19 cellular contexts compared by ENCODE assay signal in genomic region chr12:17215754-17216153, GRCh38.
DNase-seq lines count a peak whose midpoint lies in the region; ATAC-seq, FAIRE-seq and TF ChIP-seq lines count a peak whose summit lies in the region.
"Had no signal": no experiment of that assay in that cellular context is flagged by ENCODE, and none has a peak within 500 bp of the region (broad histone marks: within the 10 kb centered on the region; RNA-seq: fewer than 3 reads in every experiment).

No MANE protein-coding gene starts in this region.

- peaks cover 12% of the 10 kb centered on the region for H3K9me3 Mint-ChIP-seq in activated CD8-positive, alpha-beta T cell treated with anti-CD3 and anti-CD28 coated beads, Interleukin-2, amount 10 ng/mL, durations not matched to agents 7 days and 5 days (ENCODE audit: insufficient read depth)
- H3K9me3 Mint-ChIP-seq: activated T-helper 1 cell treated with anti-CD3 and anti-CD28 coated beads, Interleukin-12 subunit alpha, Interleukin-12 subunit beta, Interleukin-2, Interleukin-4 antibody, amounts not matched to agents 30 ng/mL and 10 ng/mL and 1 ng/mL, durations not matched to agents 14 hours and 24 hours and 36 hours; stimulated activated naive CD8-positive, alpha-beta T cell treated with anti-CD3 and anti-CD28 coated beads, Interleukin-15, Interleukin-2, amounts not matched to agents 100 ng/mL and 50 ng/mL, for 24 hours had no signal

- H3K9ac ChIP-seq in HCT116 (ENCODE audit: low read length) (no peak overlapping the region), PC-3 (ENCODE audit: low read length) (no peak overlapping the region)

- ATAC-seq in HCT116 (peak; percentile 54; the same call in 1 of the 2 replicates), PC-3 (no peak), GM18858 (IDR thresholded peaks at IDR 0.05; ENCODE audit: unreplicated experiment) (no peak)
- no peak for ATAC-seq in activated CD8-positive, alpha-beta T cell treated with anti-CD3 and anti-CD28 coated beads, Interleukin-2, amount 10 ng/mL, durations not matched to agents 7 days and 5 days
- ATAC-seq: activated CD8-positive, alpha-beta T cell treated with anti-CD3 and anti-CD28 coated beads for 36 hours; gastrocnemius medialis; naive thymus-derived CD4-positive, alpha-beta T cell had no signal

- peak; percentile 85 for DNase-seq in A673 (ENCODE audit: low spot score)
- peak; percentile 0 for DNase-seq in HCT116 (ENCODE audit: low read depth, low spot score)
- DNase-seq in PC-3: peak; percentile 38
- DNase-seq in iPS-NIHi7 (ENCODE audit: extremely low spot score): peak; percentile 17
- no peak for DNase-seq in activated CD8-positive, alpha-beta T cell treated with anti-CD3 and anti-CD28 coated beads, Interleukin-2, amount 10 ng/mL, durations not matched to agents 7 days and 5 days
- no peak for DNase-seq in PC-9
- DNase-seq in HTR-8/SVneo (ENCODE audit: insufficient read length, low spot score): no peak
- DNase-seq: activated CD8-positive, alpha-beta T cell treated with anti-CD3 and anti-CD28 coated beads for 36 hours; amygdala; DMS153; gastrocnemius medialis; MG63; naive thymus-derived CD4-positive, alpha-beta T cell had no signal

- no peaks in the 10 kb centered on the region for H3K4me1 Mint-ChIP-seq in activated CD8-positive, alpha-beta T cell treated with anti-CD3 and anti-CD28 coated beads, Interleukin-2, amount 10 ng/mL, durations not matched to agents 7 days and 5 days (ENCODE audit: low read depth)
- H3K4me1 Mint-ChIP-seq: B cell; naive thymus-derived CD4-positive, alpha-beta T cell had no signal

- H3F3A ChIP-seq in PC-3 (ENCODE audit: low read length, unreplicated experiment) (no peaks in the 10 kb centered on the region), PC-9 (ENCODE audit: insufficient read depth, low read depth) (no peaks in the 10 kb centered on the region)

- H3K9me3 ChIP-seq in A673 (ENCODE audit: low read depth, low read length, poor library complexity, severe bottlenecking) (no peaks in the 10 kb centered on the region), HCT116 (ENCODE audit: control insufficient read depth in 1 of 2, insufficient read depth in 1 of 2, low read depth in 1 of 2, low read length in 2 of 2) (no peaks in the 10 kb centered on the region), PC-3 (ENCODE audit: low read length) (no peaks in the 10 kb centered on the region), PC-9 (ENCODE audit: insufficient read depth, low read depth) (no peaks in the 10 kb centered on the region)
- H3K9me3 ChIP-seq: gastrocnemius medialis, MG63, vagina had no signal

- peak overlapping the region; percentile 19 for H3K4me3 ChIP-seq in A673 (ENCODE audit: low read depth, low read length, poor library complexity, severe bottlenecking)
- H3K4me3 ChIP-seq in HCT116 (replicated peaks in 1 of 2; ENCODE audit: low read depth in 1 of 2, low read length in 2 of 2): no peak overlapping the region
- no peak overlapping the region for H3K4me3 ChIP-seq in PC-3 (ENCODE audit: low read length)
- no peak overlapping the region for H3K4me3 ChIP-seq in PC-9
- H3K4me3 ChIP-seq: gastrocnemius medialis, MG63, vagina had no signal

- H3K4me1 ChIP-seq in A673 (ENCODE audit: insufficient read depth, low read length, poor library complexity, severe bottlenecking) (peaks cover 22% of the 10 kb centered on the region), HCT116 (ENCODE audit: control insufficient read depth in 1 of 2, insufficient read depth in 2 of 2, low read length in 2 of 2) (no peaks in the 10 kb centered on the region), PC-3 (ENCODE audit: insufficient read depth, low read length) (no peaks in the 10 kb centered on the region), PC-9 (replicated peaks; ENCODE audit: insufficient read depth) (no peaks in the 10 kb centered on the region)
- H3K4me1 ChIP-seq: gastrocnemius medialis, vagina had no signal

- no peak for TF ChIP-seq POLR2A in HCT116 (IDR thresholded peaks at IDR 0.05; ENCODE audit: borderline replicate concordance, extremely low read depth, insufficient read depth, insufficient read length)

- CTCF ChIA-PET in A673 (lab: Charles Lee): no interaction called here
- CTCF ChIA-PET in HCT116 (lab: Charles Lee): no interaction called here
- CTCF ChIA-PET in PC-3 (lab: Charles Lee): no interaction called here
- CTCF ChIA-PET in activated CD8-positive, alpha-beta T cell treated with anti-CD3 and anti-CD28 coated beads, Interleukin-2, amount 10 ng/mL, durations not matched to agents 7 days and 5 days (lab: Charles Lee): no interaction called here
- CTCF ChIA-PET in PC-9 (lab: Charles Lee): interaction anchor here (1.1 kb wide), 1 partner anchor 830 kb away, joined by 3 read pairs; no protein-coding TSS in a partner anchor

- H3K4me2 ChIP-seq in HCT116 (ENCODE audit: low read length) (no peak overlapping the region), PC-3 (ENCODE audit: low read length) (no peak overlapping the region), PC-9 (no peak overlapping the region)

- no peaks in the 10 kb centered on the region for H3K27me3 Mint-ChIP-seq in activated CD8-positive, alpha-beta T cell treated with anti-CD3 and anti-CD28 coated beads, Interleukin-2, amount 10 ng/mL, durations not matched to agents 7 days and 5 days (ENCODE audit: low read depth)
- H3K27me3 Mint-ChIP-seq: activated CD8-positive, alpha-beta T cell treated with anti-CD3 and anti-CD28 coated beads for 36 hours; B cell; naive thymus-derived CD4-positive, alpha-beta T cell; stimulated activated naive CD8-positive, alpha-beta T cell treated with anti-CD3 and anti-CD28 coated beads, Interleukin-15, Interleukin-2, amounts not matched to agents 100 ng/mL and 50 ng/mL, for 24 hours had no signal

- H3K79me2 ChIP-seq in HCT116 (ENCODE audit: insufficient read depth, low read length): no peaks in the 10 kb centered on the region
- no peaks in the 10 kb centered on the region for H3K79me2 ChIP-seq in PC-3 (ENCODE audit: low read length)
- no peaks in the 10 kb centered on the region for H3K79me2 ChIP-seq in PC-9 (ENCODE audit: low read depth)

- TF ChIP-seq RAD21 in HCT116 (IDR thresholded peaks at IDR 0.05; ENCODE audit: low read depth): peak; percentile 24; the same call in 1 of the 2 replicates

- no peaks in the 10 kb centered on the region for H3K36me3 ChIP-seq in A673 (ENCODE audit: insufficient read depth, low read length, poor library complexity, severe bottlenecking)
- H3K36me3 ChIP-seq in HCT116 (ENCODE audit: control insufficient read depth in 1 of 2, insufficient read depth in 2 of 2, low read length in 2 of 2): no peaks in the 10 kb centered on the region
- H3K36me3 ChIP-seq in PC-3 (ENCODE audit: low read depth, low read length): no peaks in the 10 kb centered on the region
- no peaks in the 10 kb centered on the region for H3K36me3 ChIP-seq in PC-9 (ENCODE audit: low read depth)
- H3K36me3 ChIP-seq: gastrocnemius medialis, MG63, vagina had no signal

- no peak overlapping the region for H3K4me3 Mint-ChIP-seq in activated CD8-positive, alpha-beta T cell treated with anti-CD3 and anti-CD28 coated beads, Interleukin-2, amount 10 ng/mL, durations not matched to agents 7 days and 5 days
- H3K4me3 Mint-ChIP-seq: activated CD8-positive, alpha-beta T cell treated with anti-CD3 and anti-CD28 coated beads for 36 hours; activated T-helper 1 cell treated with anti-CD3 and anti-CD28 coated beads, Interleukin-12 subunit alpha, Interleukin-12 subunit beta, Interleukin-2, Interleukin-4 antibody, amounts not matched to agents 30 ng/mL and 10 ng/mL and 1 ng/mL, durations not matched to agents 14 hours and 24 hours and 36 hours; B cell; naive thymus-derived CD4-positive, alpha-beta T cell; stimulated activated naive CD8-positive, alpha-beta T cell treated with anti-CD3 and anti-CD28 coated beads, Interleukin-15, Interleukin-2, amounts not matched to agents 100 ng/mL and 50 ng/mL, for 24 hours had no signal

- H3K36me3 Mint-ChIP-seq in activated CD8-positive, alpha-beta T cell treated with anti-CD3 and anti-CD28 coated beads, Interleukin-2, amount 10 ng/mL, durations not matched to agents 7 days and 5 days (ENCODE audit: low read depth): no peaks in the 10 kb centered on the region
- H3K36me3 Mint-ChIP-seq: naive thymus-derived CD4-positive, alpha-beta T cell had no signal

- H3K27ac ChIP-seq in A673 (ENCODE audit: low read depth, low read length, poor library complexity, severe bottlenecking) (peak overlapping the region; percentile 51), HCT116 (ENCODE audit: low read depth, low read length) (no peak overlapping the region), PC-3 (ENCODE audit: low read length) (no peak overlapping the region), PC-9 (no peak overlapping the region)
- H3K27ac ChIP-seq: gastrocnemius medialis, vagina had no signal

- H3K27ac Mint-ChIP-seq in activated CD8-positive, alpha-beta T cell treated with anti-CD3 and anti-CD28 coated beads, Interleukin-2, amount 10 ng/mL, durations not matched to agents 7 days and 5 days: no peak overlapping the region
- H3K27ac Mint-ChIP-seq: activated CD8-positive, alpha-beta T cell treated with anti-CD3 and anti-CD28 coated beads for 36 hours; activated T-helper 1 cell treated with anti-CD3 and anti-CD28 coated beads, Interleukin-12 subunit alpha, Interleukin-12 subunit beta, Interleukin-2, Interleukin-4 antibody, amounts not matched to agents 30 ng/mL and 10 ng/mL and 1 ng/mL, durations not matched to agents 14 hours and 24 hours and 36 hours; B cell; naive thymus-derived CD4-positive, alpha-beta T cell; stimulated activated naive CD8-positive, alpha-beta T cell treated with anti-CD3 and anti-CD28 coated beads, Interleukin-15, Interleukin-2, amounts not matched to agents 100 ng/mL and 50 ng/mL, for 24 hours had no signal

- POLR2A ChIA-PET in A673 (lab: Charles Lee; ENCODE audit: low non-redundant PET) (no interaction called here), HCT116 (lab: Charles Lee) (no interaction called here), PC-3 (lab: Charles Lee; ENCODE audit: unreplicated experiment) (no interaction called here), PC-9 (lab: Charles Lee; ENCODE audit: unreplicated experiment) (no interaction called here)
- POLR2A ChIA-PET in activated CD8-positive, alpha-beta T cell treated with anti-CD3 and anti-CD28 coated beads, Interleukin-2, amount 10 ng/mL, durations not matched to agents 7 days and 5 days (lab: Charles Lee): no interaction called here

- H2AFZ ChIP-seq in HCT116 (ENCODE audit: low read depth, low read length, poor library complexity, severe bottlenecking): no peak overlapping the region
- no peak overlapping the region for H2AFZ ChIP-seq in PC-3 (ENCODE audit: low read length)
- no peak overlapping the region for H2AFZ ChIP-seq in PC-9

- peak; percentile 59 for TF ChIP-seq CTCF in A673 (conservative IDR thresholded peaks at IDR 0.05; ENCODE audit: low read depth, low read length)
- TF ChIP-seq CTCF in HCT116 (IDR thresholded peaks at IDR 0.05 in 2 of 3, conservative IDR thresholded peaks at IDR 0.05 in 1 of 3; ENCODE audit: borderline replicate concordance in 1 of 3, insufficient read depth in 1 of 3, low read depth in 2 of 3, low read length in 2 of 3): peak in 2 of 3 experiments; percentile 12 to 16; a peak in 1 of 6 replicates
- TF ChIP-seq CTCF in PC-3 (conservative IDR thresholded peaks at IDR 0.05; ENCODE audit: low read depth, low read length): peak; percentile 52
- no peak for TF ChIP-seq CTCF in PC-9 (conservative IDR thresholded peaks at IDR 0.05)

- BruUV-seq in A673 (replicated peaks; lab: Mats Ljungman, UMichigan) (no TSS peak), HCT116 (replicated peaks; lab: Mats Ljungman, UMichigan) (no TSS peak), PC-3 (replicated peaks; lab: Mats Ljungman, UMichigan) (no TSS peak), PC-9 (replicated peaks; lab: Mats Ljungman, UMichigan) (no TSS peak)

- H4K20me1 ChIP-seq in HCT116 (ENCODE audit: insufficient read depth): no peaks in the 10 kb centered on the region
- H4K20me1 ChIP-seq in PC-3 (ENCODE audit: low read length): no peaks in the 10 kb centered on the region
- no peaks in the 10 kb centered on the region for H4K20me1 ChIP-seq in PC-9 (ENCODE audit: insufficient read depth)

- H3K27me3 ChIP-seq in A673 (replicated peaks; ENCODE audit: insufficient read depth, low read depth, low read length, poor library complexity): no peaks in the 10 kb centered on the region
- no peaks in the 10 kb centered on the region for H3K27me3 ChIP-seq in HCT116 (ENCODE audit: insufficient read depth, low read length)
- H3K27me3 ChIP-seq in PC-3 (ENCODE audit: low read length): no peaks in the 10 kb centered on the region
- H3K27me3 ChIP-seq in PC-9 (ENCODE audit: insufficient read depth, low read depth): no peaks in the 10 kb centered on the region
- H3K27me3 ChIP-seq: gastrocnemius medialis, MG63, vagina had no signal

- H3K9me2 ChIP-seq in HCT116 (ENCODE audit: insufficient read depth) (no peaks in the 10 kb centered on the region), PC-3 (replicated peaks; ENCODE audit: low read length) (no peaks in the 10 kb centered on the region), PC-9 (ENCODE audit: insufficient read depth) (no peaks in the 10 kb centered on the region)

- no peak for FAIRE-seq in HTR-8/SVneo (lab: Jason Lieb, UNC)
- FAIRE-seq: endothelial cell of umbilical vein had no signal

- RAD21 ChIA-PET in HCT116 (lab: Charles Lee; ENCODE audit: low non-redundant PET in 1 of 2, low total read pairs in 2 of 2, uncharacterized antibody in 2 of 2, unreplicated experiment in 2 of 2): no interaction called here

- intact Hi-C loops in A673 (cut with micrococcal nuclease; ENCODE audit: unreplicated experiment): loop anchor here (1.0 to 5.0 kb wide), 2 partner anchors 156 to 372 kb away; no protein-coding TSS in a partner anchor
- intact Hi-C loops in HCT116 (cut with micrococcal nuclease): no loop called here
- intact Hi-C loops in PC-3 (cut with micrococcal nuclease): loop anchor here (2.0 kb wide), 1 partner anchor 373 kb away; no protein-coding TSS in a partner anchor
- intact Hi-C loops in PC-9 (cut with micrococcal nuclease; ENCODE audit: unreplicated experiment): no loop called here

Comparison
In these comparisons a context has a peak if more than half of its experiments do, and no peak if none do; other contexts are left out.
1. DNase-seq: peak in A673 (single experiment), HCT116 (single experiment), PC-3 (single experiment) and iPS-NIHi7 (single experiment); none in activated CD8-positive, alpha-beta T cell treated with anti-CD3 and anti-CD28 coated beads, Interleukin-2, amount 10 ng/mL, durations not matched to agents 7 days and 5 days (single experiment), PC-9 (0 of 2) and HTR-8/SVneo (single experiment).
2. intact Hi-C loops: an anchor here in A673 (1.0 to 5.0 kb wide) and PC-3 (2.0 kb wide); none called in HCT116 and PC-9.